Comparison of ENCODE assay signal across 15 cellular contexts in the genomic region with DNA sequence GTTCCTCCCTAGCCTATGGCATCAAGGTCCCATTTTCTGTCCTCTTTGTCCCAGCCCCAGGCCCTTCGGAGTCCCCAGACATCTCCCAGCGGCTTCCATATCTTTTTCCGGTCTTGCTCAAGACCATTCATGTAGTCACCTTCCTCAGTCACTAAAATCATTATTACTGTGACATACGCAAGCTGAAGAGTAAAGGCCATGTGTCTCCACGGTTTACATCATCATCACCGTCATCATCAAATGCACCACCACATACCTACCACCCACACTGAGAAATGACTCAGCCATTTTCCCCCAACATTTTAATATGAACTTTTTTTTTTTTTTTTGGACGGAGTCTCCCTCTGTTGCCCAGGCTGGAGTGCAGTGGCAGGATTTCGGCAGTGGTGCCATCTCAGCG. TPM values are rescaled to one million over a fixed set of nuclear protein-coding genes. Genes with fewer than 3 reads are reported as not detected.
DNase-seq lines count a peak whose midpoint lies in the region; ATAC-seq and TF ChIP-seq lines count a peak whose summit lies in the region.
"Had no signal": no experiment of that assay in that cellular context is flagged by ENCODE, and none has a peak within 500 bp of the region (broad histone marks: within the 10 kb centered on the region; RNA-seq: fewer than 3 reads in every experiment).

No MANE protein-coding gene starts in this region.

- peaks cover 26% of the 10 kb centered on the region for H3K27me3 Mint-ChIP-seq in T-helper 17 cell
- H3K27me3 Mint-ChIP-seq in effector memory CD8-positive, alpha-beta T cell, result peaks cover 5 to 54% of the 10 kb centered on the region in 2 donors
- peaks cover 12 to 25% of the 10 kb centered on the region in 2 donors for H3K27me3 Mint-ChIP-seq in stimulated activated naive B cell treated with anti-CD40 and anti-IgM and Interleukin-4, amounts not matched to agents 10 μg/mL and 1 μg/mL and 100 μg/mL, for 72 hours
- peaks cover 11% of the 10 kb centered on the region for H3K27me3 Mint-ChIP-seq in chondrocyte (ENCODE audit: low read depth)

- ATAC-seq in T-helper 17 cell (no peak), GM19023 (IDR thresholded peaks at IDR 0.05; ENCODE audit: unreplicated experiment) (no peak)
- ATAC-seq in effector memory CD8-positive, alpha-beta T cell (replicated peaks), result peak; percentile 49
- no peak for ATAC-seq in stimulated activated naive B cell treated with anti-CD40 and anti-IgM and Interleukin-4, amounts not matched to agents 10 μg/mL and 1 μg/mL and 100 μg/mL, for 72 hours (replicated peaks)
- ATAC-seq: heart left ventricle had no signal

- H3K27ac Mint-ChIP-seq in T-helper 17 cell (peak overlapping the region; percentile 29), chondrocyte (ENCODE audit: unreplicated experiment) (no peak overlapping the region)
- H3K27ac Mint-ChIP-seq in effector memory CD8-positive, alpha-beta T cell, result peak overlapping the region in 1 of 2 donors; percentile 69
- no peak overlapping the region for H3K27ac Mint-ChIP-seq in stimulated activated naive B cell treated with anti-CD40 and anti-IgM and Interleukin-4, amounts not matched to agents 10 μg/mL and 1 μg/mL and 100 μg/mL, for 72 hours
- H3K27ac Mint-ChIP-seq: nephron had no signal

- H3K4me1 Mint-ChIP-seq in T-helper 17 cell (peaks cover 3% of the 10 kb centered on the region), chondrocyte (ENCODE audit: low read depth) (no peaks in the 10 kb centered on the region)
- H3K4me1 Mint-ChIP-seq in effector memory CD8-positive, alpha-beta T cell (ENCODE audit: low read depth in 2 of 2), result no peaks in the 10 kb centered on the region
- peaks cover 0 to 2% of the 10 kb centered on the region in 2 donors for H3K4me1 Mint-ChIP-seq in stimulated activated naive B cell treated with anti-CD40 and anti-IgM and Interleukin-4, amounts not matched to agents 10 μg/mL and 1 μg/mL and 100 μg/mL, for 72 hours
- H3K4me1 Mint-ChIP-seq: nephron had no signal

- DNase-seq in stimulated activated CD4-positive, alpha-beta T cell treated with anti-CD3 and anti-CD28 coated beads, Interleukin-2, amount 100 ng/mL, for 24 hours, result peak; percentile 7 to 23
- DNase-seq in stimulated activated CD4-positive, alpha-beta T cell treated with anti-CD3 and anti-CD28 coated beads, Interleukin-4, amount 100 ng/mL, for 1 hour, result no peak
- no peak for DNase-seq in T-helper 17 cell
- DNase-seq in effector memory CD8-positive, alpha-beta T cell, result no peak
- no peak for DNase-seq in stimulated activated naive B cell treated with anti-CD40 and anti-IgM and Interleukin-4, amounts not matched to agents 10 μg/mL and 1 μg/mL and 100 μg/mL, for 72 hours
- no peak for DNase-seq in chondrocyte (ENCODE audit: low spot score)
- no peak for DNase-seq in amygdala (lab: John Stamatoyannopoulos, UW)
- DNase-seq: C1 segment of cervical spinal cord; heart left ventricle; NCI-H1092 treated with DMSO at 0.1 percent for 48 hours; NCI-H526; Right ventricle myocardium superior; stimulated activated CD8-positive, alpha-beta memory T cell treated with anti-CD3 and anti-CD28 coated beads, Interleukin-4, amount 100 ng/mL, for 48 hours had no signal

- H3K36me3 Mint-ChIP-seq in T-helper 17 cell (ENCODE audit: low read depth) (peaks cover 3% of the 10 kb centered on the region), chondrocyte (ENCODE audit: low read depth) (no peaks in the 10 kb centered on the region)
- H3K36me3 Mint-ChIP-seq in effector memory CD8-positive, alpha-beta T cell (ENCODE audit: insufficient read depth), result peaks cover 2% of the 10 kb centered on the region
- H3K36me3 Mint-ChIP-seq in stimulated activated naive B cell treated with anti-CD40 and anti-IgM and Interleukin-4, amounts not matched to agents 10 μg/mL and 1 μg/mL and 100 μg/mL, for 72 hours, result peaks cover 0 to 4% of the 10 kb centered on the region in 2 donors

- no peaks in the 10 kb centered on the region for H3K9me3 Mint-ChIP-seq in effector memory CD8-positive, alpha-beta T cell
- H3K9me3 Mint-ChIP-seq in stimulated activated naive B cell treated with anti-CD40 and anti-IgM and Interleukin-4, amounts not matched to agents 10 μg/mL and 1 μg/mL and 100 μg/mL, for 72 hours, result peaks cover 13 to 14% of the 10 kb centered on the region in 2 donors
- no peaks in the 10 kb centered on the region for H3K9me3 Mint-ChIP-seq in chondrocyte (ENCODE audit: low read depth)

- H3K4me3 Mint-ChIP-seq in T-helper 17 cell (no peak overlapping the region), chondrocyte (ENCODE audit: unreplicated experiment) (no peak overlapping the region)
- no peak overlapping the region for H3K4me3 Mint-ChIP-seq in effector memory CD8-positive, alpha-beta T cell
- no peak overlapping the region for H3K4me3 Mint-ChIP-seq in stimulated activated naive B cell treated with anti-CD40 and anti-IgM and Interleukin-4, amounts not matched to agents 10 μg/mL and 1 μg/mL and 100 μg/mL, for 72 hours
- H3K4me3 Mint-ChIP-seq: nephron had no signal

- TF ChIP-seq CTCF in chondrocyte (IDR thresholded peaks at IDR 0.05), result no peak

- no peaks in the 10 kb centered on the region for H3K9me3 ChIP-seq in T-helper 17 cell (ENCODE audit: control insufficient read depth, low read length, poor library complexity, severe bottlenecking)

RNA-seq across cellular contexts. Expression of a gene that starts 43.4 kb away (rescaled TPM):
- total RNA-seq in T-helper 17 cell, result not detected
- not detected in 3 replicates for total RNA-seq in chondrocyte
- total RNA-seq: Right ventricle myocardium superior had no signal

Comparison
In these comparisons a context has a peak if more than half of its experiments do, and no peak if none do; other contexts are left out.
1. DNase-seq: peak in stimulated activated CD4-positive, alpha-beta T cell treated with anti-CD3 and anti-CD28 coated beads, Interleukin-2, amount 100 ng/mL, for 24 hours (2 of 2); none in stimulated activated CD4-positive, alpha-beta T cell treated with anti-CD3 and anti-CD28 coated beads, Interleukin-4, amount 100 ng/mL, for 1 hour (single experiment), T-helper 17 cell (0 of 3), effector memory CD8-positive, alpha-beta T cell (0 of 3), stimulated activated naive B cell treated with anti-CD40 and anti-IgM and Interleukin-4, amounts not matched to agents 10 μg/mL and 1 μg/mL and 100 μg/mL, for 72 hours (single experiment), chondrocyte (single experiment) and amygdala (0 of 56).